2 cellular contexts compared by ENCODE assay signal in genomic region chr10:89371987-89372386, GRCh38.
A peak's percentile ranks its signal among the peaks of the same experiment; 100 is the strongest.
TF ChIP-seq lines count a peak whose summit lies in the region.

No MANE protein-coding gene starts in this region.

TF ChIP-seq in HepG2, 621 proteins besides CTCF, POLR2A, EP300 and RAD21 (continues in another document):
- TF ChIP-seq IKZF5 (CRISPR knock-in tag; IDR thresholded peaks at IDR 0.05) = no peak
- no peak for TF ChIP-seq ZNF142 (CRISPR knock-in tag; IDR thresholded peaks at IDR 0.05)
- TF ChIP-seq RFXANK (CRISPR knock-in tag; IDR thresholded peaks at IDR 0.05) = no peak
- no peak for TF ChIP-seq ZBTB40 (IDR thresholded peaks at IDR 0.05)
- TF ChIP-seq ZBTB40 (CRISPR knock-in tag; IDR thresholded peaks at IDR 0.05) = no peak
- TF ChIP-seq MZF1 (CRISPR knock-in tag; IDR thresholded peaks at IDR 0.05; ENCODE audit: borderline replicate concordance) = no peak

TF ChIP-seq in K562, 482 proteins besides CTCF, POLR2A, EP300 and RAD21 (continues in another document):
- TF ChIP-seq DIDO1 (tag; IDR thresholded peaks at IDR 0.05; ENCODE audit: low read depth) (no peak), GMEB1 (CRISPR knock-in tag; IDR thresholded peaks at IDR 0.05) (no peak), PHF20 (IDR thresholded peaks at IDR 0.05; ENCODE audit: partially characterized antibody) (no peak), ATF3 (IDR thresholded peaks at IDR 0.05) (no peak), ATF3 (CRISPR knock-in tag; conservative IDR thresholded peaks at IDR 0.05) (no peak), FIP1L1 (IDR thresholded peaks at IDR 0.05; ENCODE audit: low read depth, low read length, poor library complexity, severe bottlenecking) (no peak), ZNF589 (CRISPR knock-in tag; IDR thresholded peaks at IDR 0.05; ENCODE audit: low read depth) (no peak), PCBP1 (IDR thresholded peaks at IDR 0.05; ENCODE audit: low read depth, low read length, poor library complexity, severe bottlenecking) (no peak), LCOR (CRISPR knock-in tag; IDR thresholded peaks at IDR 0.05) (no peak), PREB (CRISPR knock-in tag; IDR thresholded peaks at IDR 0.05) (no peak), PTBP1 (IDR thresholded peaks at IDR 0.05; ENCODE audit: low read depth, low read length) (no peak), SMARCA4 (IDR thresholded peaks at IDR 0.05) (peak; percentile 35; the same call in 1 of the 2 replicates), CBFA2T2 (conservative IDR thresholded peaks at IDR 0.05) (peak; percentile 58), JUND (IDR thresholded peaks at IDR 0.05; ENCODE audit: borderline replicate concordance, low read depth, low read length) (no peak), JUND (tag; IDR thresholded peaks at IDR 0.05; ENCODE audit: borderline replicate concordance, low read depth, low read length) (0 out of 3 replicates have a peak, but pooled peaks have one; percentile 12), E2F8 (IDR thresholded peaks at IDR 0.05; ENCODE audit: low read depth, partially characterized antibody) (no peak), ATF1 (CRISPR knock-in tag; IDR thresholded peaks at IDR 0.05) (no peak), ATF1 (tag; IDR thresholded peaks at IDR 0.05) (no peak), ZNF436 (CRISPR knock-in tag; IDR thresholded peaks at IDR 0.05) (no peak), WHSC1 (IDR thresholded peaks at IDR 0.05; ENCODE audit: low read length) (no peak), TAL1 (IDR thresholded peaks at IDR 0.05) (peak; percentile 40; the same call in 1 of the 2 replicates), RCOR1 (IDR thresholded peaks at IDR 0.05; ENCODE audit: borderline replicate concordance in 1 of 2, low read depth in 2 of 2, low read length in 2 of 2) (no peak), PHTF2 (CRISPR knock-in tag; IDR thresholded peaks at IDR 0.05) (no peak), ZNF143 (CRISPR knock-in tag; IDR thresholded peaks at IDR 0.05) (no peak), BRD9 (IDR thresholded peaks at IDR 0.05; ENCODE audit: low read depth, partially characterized antibody) (no peak), TCF3 (CRISPR knock-in tag; IDR thresholded peaks at IDR 0.05) (peak; percentile 63), JUNB (CRISPR knock-in tag; conservative IDR thresholded peaks at IDR 0.05) (no peak), ZNF165 (CRISPR knock-in tag; IDR thresholded peaks at IDR 0.05; ENCODE audit: borderline replicate concordance) (no peak), SLC30A9 (CRISPR knock-in tag; IDR thresholded peaks at IDR 0.05) (no peak), BDP1 (IDR thresholded peaks at IDR 0.05; ENCODE audit: insufficient read depth, insufficient read length) (no peak), XRCC5 (IDR thresholded peaks at IDR 0.05; ENCODE audit: low read depth, low read length) (no peak), NR2F6 (CRISPR knock-in tag; IDR thresholded peaks at IDR 0.05) (no peak), BRCA1 (IDR thresholded peaks at IDR 0.05) (no peak), BRCA1 (CRISPR knock-in tag; IDR thresholded peaks at IDR 0.05) (no peak), ZNF184 (CRISPR knock-in tag; IDR thresholded peaks at IDR 0.05) (no peak), ZBTB11 (CRISPR knock-in tag; IDR thresholded peaks at IDR 0.05) (0 out of 6 replicates have a peak, but pooled peaks of 1 of the 3 experiments have one; percentile 28), TEAD4 (IDR thresholded peaks at IDR 0.05; ENCODE audit: low read length) (peak; percentile 47; the same call in 1 of the 2 replicates), TEAD4 (CRISPR knock-in tag; IDR thresholded peaks at IDR 0.05; ENCODE audit: borderline replicate concordance) (no peak), ZNF57 (CRISPR knock-in tag; IDR thresholded peaks at IDR 0.05) (no peak), ARID1B (IDR thresholded peaks at IDR 0.05) (peak; percentile 54), CGGBP1 (CRISPR knock-in tag; IDR thresholded peaks at IDR 0.05) (no peak), ZNF311 (CRISPR knock-in tag; IDR thresholded peaks at IDR 0.05) (no peak), ZNF778 (CRISPR knock-in tag; IDR thresholded peaks at IDR 0.05) (no peak), SETDB1 (IDR thresholded peaks at IDR 0.05; ENCODE audit: low read length) (no peak), NR2C2 (CRISPR knock-in tag; IDR thresholded peaks at IDR 0.05) (no peak), NR2C2 (tag; IDR thresholded peaks at IDR 0.05) (no peak), ZBTB43 (CRISPR knock-in tag; IDR thresholded peaks at IDR 0.05) (no peak), NCOR1 (IDR thresholded peaks at IDR 0.05) (peak; percentile 25; the same call in 1 of the 2 replicates), FOXK1 (CRISPR knock-in tag; IDR thresholded peaks at IDR 0.05; ENCODE audit: borderline replicate concordance) (no peak), AFF4 (CRISPR knock-in tag; IDR thresholded peaks at IDR 0.05) (no peak), RBM15 (IDR thresholded peaks at IDR 0.05; ENCODE audit: insufficient read depth, low read length) (no peak), ZNF23 (CRISPR knock-in tag; IDR thresholded peaks at IDR 0.05) (no peak), NR0B1 (IDR thresholded peaks at IDR 0.05; ENCODE audit: partially characterized antibody) (no peak)
